Comparison of ENCODE assay signal across 26 cellular contexts in genomic region chr6:82488403-82488802, GRCh38.
DNase-seq lines count a peak whose midpoint lies in the region; ATAC-seq, FAIRE-seq and TF ChIP-seq lines count a peak whose summit lies in the region.
"Had no signal": no experiment of that assay in that cellular context is flagged by ENCODE, and none has a peak within 500 bp of the region (broad histone marks: within the 10 kb centered on the region; RNA-seq: fewer than 3 reads in every experiment).

No MANE protein-coding gene starts in this region.

- H3K9me3 ChIP-seq in A549 = no peaks in the 10 kb centered on the region
- H3K9me3 ChIP-seq in HEK293 (ENCODE audit: control insufficient read depth, insufficient read depth, low read depth, low read length) = no peaks in the 10 kb centered on the region

- CTCF ChIA-PET in A549 (lab: Yijun Ruan, JAX) = no interaction called here
- CTCF ChIA-PET in HEK293 (lab: Yijun Ruan, JAX) = interaction anchor here (0.6 kb wide), 1 partner anchor 489 kb away, joined by 3 read pairs; no protein-coding TSS in a partner anchor

- TF ChIP-seq EP300 in A549 (IDR thresholded peaks at IDR 0.05) = no peak

- TF ChIP-seq CTCF in A549 (IDR thresholded peaks at IDR 0.05) (no peak), HEK293 (tag by site-specific recombination; IDR thresholded peaks at IDR 0.05) (no peak)

- H3K36me3 ChIP-seq in HEK293 (ENCODE audit: control insufficient read depth in 2 of 2, insufficient read depth in 1 of 2, low read length in 2 of 2) = no peaks in the 10 kb centered on the region
- H3K36me3 ChIP-seq: BLaER1 treated with 17β-estradiol and CSF1 and Interleukin-3, amounts not matched to agents 10 nM and 100 nM had no signal

- POLR2A ChIA-PET in A549 (lab: Yijun Ruan, JAX) (no interaction called here), HEK293 (lab: Yijun Ruan, JAX) (no interaction called here)

- FAIRE-seq in A549 (lab: Jason Lieb, UNC) (peak; percentile 32), frontal cortex (lab: Jason Lieb, UNC) (peak; percentile 87)
- FAIRE-seq: D721Med, GM12891, GM19239 had no signal

- ATAC-seq in A549 = no peak
- ATAC-seq in GM21367 (IDR thresholded peaks at IDR 0.05; ENCODE audit: unreplicated experiment) = no peak
- ATAC-seq in HG03378 (IDR thresholded peaks at IDR 0.05; ENCODE audit: unreplicated experiment) = no peak
- ATAC-seq: CD8-positive, alpha-beta T cell had no signal

- 0% methylated on average over 1 of the region's 1 CpG for WGBS in A549 (ENCODE audit: missing lambda C conversion rate)

- TF ChIP-seq RAD21 in A549 (conservative IDR thresholded peaks at IDR 0.05 in 1 of 2, IDR thresholded peaks at IDR 0.05 in 1 of 2) = no peak

- no peak overlapping the region for H3K4me2 ChIP-seq in A549
- H3K4me2 ChIP-seq: BLaER1 treated with 17β-estradiol and CSF1 and Interleukin-3, amounts not matched to agents 10 nM and 100 nM had no signal

- H3K4me3 ChIP-seq in A549 (no peak overlapping the region), HEK293 (ENCODE audit: low read depth, low read length) (no peak overlapping the region)
- H3K4me3 ChIP-seq: BLaER1 treated with 17β-estradiol and CSF1 and Interleukin-3, amounts not matched to agents 10 nM and 100 nM had no signal

- H3K27ac ChIP-seq in A549 (no peak overlapping the region), HEK293 (ENCODE audit: extremely low read depth, low read depth, low read length) (no peak overlapping the region)
- H3K27ac ChIP-seq: BLaER1 treated with 17β-estradiol and CSF1 and Interleukin-3, amounts not matched to agents 10 nM and 100 nM; C4-2B had no signal

- DNase-seq in A549 (ENCODE audit: low read depth in 1 of 2, low spot score in 1 of 2) (no peak), OCI-M1 (lab: John Stamatoyannopoulos, UW) (peak; percentile 6), frontal cortex (ENCODE audit: low spot score in 2 of 2) (no peak), NCI-H1105 treated with DMSO at 0.1 percent for 48 hours (lab: John Stamatoyannopoulos, UW) (no peak), DMS 273 treated with DMSO at 0.1 percent for 48 hours (lab: John Stamatoyannopoulos, UW) (no peak)
- DNase-seq: 8988T; ACHN; AML-193; Caco-2; Calu3; CD4-positive, alpha-beta T cell; CD8-positive, alpha-beta T cell; DMS153; DMS53; DMS79; DND-41; EL; GF-D8 had no signal

- H3K4me1 ChIP-seq in A549 = no peaks in the 10 kb centered on the region
- H3K4me1 ChIP-seq in HEK293 (ENCODE audit: control insufficient read depth, insufficient read depth, low read length) = no peaks in the 10 kb centered on the region
- H3K4me1 ChIP-seq: BLaER1 treated with 17β-estradiol and CSF1 and Interleukin-3, amounts not matched to agents 10 nM and 100 nM; Caco-2 had no signal

- no peak for TF ChIP-seq POLR2A in A549 (IDR thresholded peaks at IDR 0.05; ENCODE audit: low read length)

TF ChIP-seq in A549, 52 proteins besides CTCF, POLR2A, EP300 and RAD21:
- TF ChIP-seq RNF2 (IDR thresholded peaks at IDR 0.05; ENCODE audit: borderline replicate concordance, low read depth) (no peak), HOXA7 (CRISPR knock-in tag; IDR thresholded peaks at IDR 0.05) (no peak), ZC3H11A (IDR thresholded peaks at IDR 0.05) (no peak), SREBF2 (IDR thresholded peaks at IDR 0.05) (no peak), KDM1A (IDR thresholded peaks at IDR 0.05; ENCODE audit: low read depth) (no peak), HOXB13 (CRISPR knock-in tag; IDR thresholded peaks at IDR 0.05; ENCODE audit: low read depth) (no peak), CBX2 (IDR thresholded peaks at IDR 0.05; ENCODE audit: borderline replicate concordance, low read depth) (no peak), ZNF302 (CRISPR knock-in tag; IDR thresholded peaks at IDR 0.05) (no peak), NFE2L2 (conservative IDR thresholded peaks at IDR 0.05; ENCODE audit: low read length) (no peak), NPAS2 (CRISPR knock-in tag; IDR thresholded peaks at IDR 0.05; ENCODE audit: borderline replicate concordance) (no peak), KDM5A (IDR thresholded peaks at IDR 0.05) (no peak), ZSCAN20 (CRISPR knock-in tag; IDR thresholded peaks at IDR 0.05) (no peak), EHF (CRISPR knock-in tag; IDR thresholded peaks at IDR 0.05) (no peak), CHD4 (IDR thresholded peaks at IDR 0.05; ENCODE audit: borderline replicate concordance) (no peak), MYC (IDR thresholded peaks at IDR 0.05; ENCODE audit: borderline replicate concordance, low read length) (no peak), TP53 (CRISPR knock-in tag; IDR thresholded peaks at IDR 0.05) (no peak)
- TF ChIP-seq, protein P1, sequence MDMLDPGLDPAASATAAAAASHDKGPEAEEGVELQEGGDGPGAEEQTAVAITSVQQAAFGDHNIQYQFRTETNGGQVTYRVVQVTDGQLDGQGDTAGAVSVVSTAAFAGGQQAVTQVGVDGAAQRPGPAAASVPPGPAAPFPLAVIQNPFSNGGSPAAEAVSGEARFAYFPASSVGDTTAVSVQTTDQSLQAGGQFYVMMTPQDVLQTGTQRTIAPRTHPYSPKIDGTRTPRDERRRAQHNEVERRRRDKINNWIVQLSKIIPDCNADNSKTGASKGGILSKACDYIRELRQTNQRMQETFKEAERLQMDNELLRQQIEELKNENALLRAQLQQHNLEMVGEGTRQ (IDR thresholded peaks at IDR 0.05) = no peak

TF ChIP-seq in HEK293, 187 proteins besides CTCF, POLR2A, EP300 and RAD21:
- TF ChIP-seq ZXDB (tag by site-specific recombination; IDR thresholded peaks at IDR 0.05) (no peak), ZNF19 (tag by site-specific recombination; IDR thresholded peaks at IDR 0.05; ENCODE audit: low read depth) (no peak), SETDB1 (IDR thresholded peaks at IDR 0.05; ENCODE audit: insufficient read length, low read length) (peak; percentile 93), ZNF791 (tag by site-specific recombination; IDR thresholded peaks at IDR 0.05) (no peak), HOXC10 (CRISPR knock-in tag; IDR thresholded peaks at IDR 0.05) (no peak), TRIM28 (IDR thresholded peaks at IDR 0.05; ENCODE audit: borderline replicate concordance, low read length) (peak; percentile 16; the same call in 1 of the 2 replicates)
- TF ChIP-seq, protein P2, sequence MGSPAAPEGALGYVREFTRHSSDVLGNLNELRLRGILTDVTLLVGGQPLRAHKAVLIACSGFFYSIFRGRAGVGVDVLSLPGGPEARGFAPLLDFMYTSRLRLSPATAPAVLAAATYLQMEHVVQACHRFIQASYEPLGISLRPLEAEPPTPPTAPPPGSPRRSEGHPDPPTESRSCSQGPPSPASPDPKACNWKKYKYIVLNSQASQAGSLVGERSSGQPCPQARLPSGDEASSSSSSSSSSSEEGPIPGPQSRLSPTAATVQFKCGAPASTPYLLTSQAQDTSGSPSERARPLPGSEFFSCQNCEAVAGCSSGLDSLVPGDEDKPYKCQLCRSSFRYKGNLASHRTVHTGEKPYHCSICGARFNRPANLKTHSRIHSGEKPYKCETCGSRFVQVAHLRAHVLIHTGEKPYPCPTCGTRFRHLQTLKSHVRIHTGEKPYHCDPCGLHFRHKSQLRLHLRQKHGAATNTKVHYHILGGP (tag by site-specific recombination; IDR thresholded peaks at IDR 0.05) = no peak
TF ChIP-seq in HEK293: peak in this region for 2.
